Comparison of ENCODE assay signal across 33 cellular contexts in genomic region chr21:21851205-21851604, GRCh38.
"Had no signal": no experiment of that assay in that cellular context is flagged by ENCODE, and none has a peak within 500 bp of the region (broad histone marks: within the 10 kb centered on the region; RNA-seq: fewer than 3 reads in every experiment).

No MANE protein-coding gene starts in this region.

- H3K4me3 ChIP-seq: MG63, PC-9 had no signal

- H3K27me3 Mint-ChIP-seq: activated CD4-positive, alpha-beta memory T cell treated with anti-CD3 and anti-CD28 coated beads, Interleukin-2, amount 10 ng/mL, durations not matched to agents 7 days and 5 days; activated CD8-positive, alpha-beta memory T cell treated with anti-CD3 and anti-CD28 coated beads, Interleukin-2, amount 10 ng/mL, durations not matched to agents 7 days and 5 days; activated naive CD8-positive, alpha-beta T cell treated with anti-CD3 and anti-CD28 coated beads for 36 hours had no signal

- H3K27ac Mint-ChIP-seq: activated CD4-positive, alpha-beta memory T cell treated with anti-CD3 and anti-CD28 coated beads, Interleukin-2, amount 10 ng/mL, durations not matched to agents 7 days and 5 days; activated CD8-positive, alpha-beta memory T cell treated with anti-CD3 and anti-CD28 coated beads, Interleukin-2, amount 10 ng/mL, durations not matched to agents 7 days and 5 days; activated naive CD8-positive, alpha-beta T cell treated with anti-CD3 and anti-CD28 coated beads for 36 hours; T-helper 1 cell treated with Interleukin-12 subunit alpha and Interleukin-12 subunit beta and Interleukin-4 antibody, amounts not matched to agents 30 μg/mL and 1 μg/mL, for 36 hours; T-helper 2 cell treated with Interferon-gamma antibody and Interleukin-4, amounts not matched to agents 5 μg/mL and 100 μg/mL, for 36 hours had no signal

- H3K27ac ChIP-seq: brain microvascular endothelial cell, PC-9, RWPE1 had no signal

- ATAC-seq: activated CD8-positive, alpha-beta memory T cell treated with anti-CD3 and anti-CD28 coated beads, Interleukin-2, amount 10 ng/mL, durations not matched to agents 7 days and 5 days; Right ventricle myocardium inferior had no signal

- H3K27me3 ChIP-seq: brain microvascular endothelial cell, MG63 had no signal

- DNase-seq: activated CD4-positive, alpha-beta memory T cell treated with anti-CD3 and anti-CD28 coated beads, Interleukin-2, amount 10 ng/mL, durations not matched to agents 7 days and 5 days; activated CD4-positive, alpha-beta T cell treated with anti-CD3 and anti-CD28 coated beads for 4 hours; activated CD4-positive, alpha-beta T cell treated with anti-CD3 and anti-CD28 coated beads, Interleukin-2, amount 50 U/mL, for 1 hour; activated CD4-positive, CD25-positive, alpha-beta regulatory T cell treated with anti-CD3 and anti-CD28 coated beads, Interleukin-2, amount 50 U/mL, for 72 hours; activated CD8-positive, alpha-beta memory T cell treated with anti-CD3 and anti-CD28 coated beads for 24 hours; activated CD8-positive, alpha-beta memory T cell treated with anti-CD3 and anti-CD28 coated beads, Interleukin-2, amount 10 ng/mL, durations not matched to agents 7 days and 5 days; activated CD8-positive, alpha-beta memory T cell treated with anti-CD3 and anti-CD28 coated beads, Interleukin-2, amount 50 U/mL, for 48 hours; activated effector memory CD4-positive, alpha-beta T cell treated with Interleukin-2 at 50 U/mL for 16 hours; activated naive CD4-positive, alpha-beta T cell treated with anti-CD3 and anti-CD28 coated beads, Interleukin-2, amount 50 U/mL, for 16 hours; activated naive CD8-positive, alpha-beta T cell treated with anti-CD3 and anti-CD28 coated beads for 36 hours; activated T-cell treated with anti-CD3 and anti-CD28 coated beads, Interleukin-2, amount 50 U/mL, for 48 hours; amniotic stem cell; aorta; brain microvascular endothelial cell; central memory CD4-positive, alpha-beta T cell; Kasumi-1; MG63; MV-4-11; NCI-H1092 treated with DMSO at 0.1 percent for 48 hours; NCI-H187; NCI-H2029 treated with DMSO at 0.1 percent for 48 hours; NCI-H2107; NCI-H2171; NCI-H510A; NCI-H526; NCI-H748 treated with DMSO at 0.1 percent for 48 hours; NK-92 treated with Interleukin-12 subunit alpha and Interleukin-12 subunit beta, amount 100 ng/mL, for 24 hours; PC-9; SIG-M5 had no signal

- H3K9me3 Mint-ChIP-seq: activated naive CD8-positive, alpha-beta T cell treated with anti-CD3 and anti-CD28 coated beads for 36 hours; T-helper 1 cell treated with Interleukin-12 subunit alpha and Interleukin-12 subunit beta and Interleukin-4 antibody, amounts not matched to agents 30 μg/mL and 1 μg/mL, for 36 hours had no signal

- H3K4me1 Mint-ChIP-seq: activated CD4-positive, alpha-beta memory T cell treated with anti-CD3 and anti-CD28 coated beads, Interleukin-2, amount 10 ng/mL, durations not matched to agents 7 days and 5 days; activated CD8-positive, alpha-beta memory T cell treated with anti-CD3 and anti-CD28 coated beads, Interleukin-2, amount 10 ng/mL, durations not matched to agents 7 days and 5 days; activated naive CD8-positive, alpha-beta T cell treated with anti-CD3 and anti-CD28 coated beads for 36 hours had no signal

- H3K36me3 Mint-ChIP-seq: activated CD8-positive, alpha-beta memory T cell treated with anti-CD3 and anti-CD28 coated beads, Interleukin-2, amount 10 ng/mL, durations not matched to agents 7 days and 5 days; activated naive CD8-positive, alpha-beta T cell treated with anti-CD3 and anti-CD28 coated beads for 36 hours had no signal

- H3K36me3 ChIP-seq: brain microvascular endothelial cell, MG63 had no signal

- H3K4me3 Mint-ChIP-seq: activated CD4-positive, alpha-beta memory T cell treated with anti-CD3 and anti-CD28 coated beads, Interleukin-2, amount 10 ng/mL, durations not matched to agents 7 days and 5 days; activated CD8-positive, alpha-beta memory T cell treated with anti-CD3 and anti-CD28 coated beads, Interleukin-2, amount 10 ng/mL, durations not matched to agents 7 days and 5 days; activated naive CD8-positive, alpha-beta T cell treated with anti-CD3 and anti-CD28 coated beads for 36 hours; T-helper 1 cell treated with Interleukin-12 subunit alpha and Interleukin-12 subunit beta and Interleukin-4 antibody, amounts not matched to agents 30 μg/mL and 1 μg/mL, for 36 hours; T-helper 2 cell treated with Interferon-gamma antibody and Interleukin-4, amounts not matched to agents 5 μg/mL and 100 μg/mL, for 36 hours had no signal
